ENCODE assay signal across 28 cellular contexts in genomic region chr11:15795378-15795777, GRCh38.
"Had no signal": no experiment of that assay in that cellular context is flagged by ENCODE, and none has a peak within 500 bp of the region (broad histone marks: within the 10 kb centered on the region; RNA-seq: fewer than 3 reads in every experiment).

No MANE protein-coding gene starts in this region.

- ATAC-seq: activated CD8-positive, alpha-beta T cell treated with anti-CD3 and anti-CD28 coated beads, Interleukin-2, amount 10 ng/mL, durations not matched to agents 7 days and 5 days; K562; Panc1; Right ventricle myocardium inferior; T-cell had no signal

- H3K27ac ChIP-seq: brain microvascular endothelial cell, cardiac muscle cell, SK-N-MC had no signal

- H3K36me3 ChIP-seq: brain microvascular endothelial cell, cardiac muscle cell had no signal

- DNase-seq: activated B cell treated with CpG ODN at 0.5 μM for 24 hours; activated CD4-positive, alpha-beta T cell treated with anti-CD3 and anti-CD28 coated beads for 1 hour; activated CD4-positive, alpha-beta T cell treated with anti-CD3 and anti-CD28 coated beads, Interleukin-2, amount 50 U/mL, for 1 hour; activated CD8-positive, alpha-beta memory T cell treated with anti-CD3 and anti-CD28 coated beads, Interleukin-2, amount 50 U/mL, for 48 hours; activated CD8-positive, alpha-beta T cell treated with anti-CD3 and anti-CD28 coated beads, Interleukin-2, amount 10 ng/mL, durations not matched to agents 7 days and 5 days; activated gamma-delta T cell; activated naive CD4-positive, alpha-beta T cell treated with anti-CD3 and anti-CD28 coated beads, Interleukin-2, amount 10 ng/mL, durations not matched to agents 7 days and 5 days; activated naive CD8-positive, alpha-beta T cell treated with anti-CD3 and anti-CD28 coated beads for 36 hours; activated T-cell treated with anti-CD3 and anti-CD28 coated beads, Interleukin-2, amount 50 U/mL, for 1 hour; brain microvascular endothelial cell; Karpas-422; NCI-H1048; NCI-H1930; NCI-H2171; NCI-H226; NCI-H510A treated with DMSO at 0.1 percent for 48 hours; NCI-H69; NK-92 treated with Interleukin-12 subunit alpha and Interleukin-12 subunit beta, amount 100 ng/mL, for 24 hours; OCI-M1; RPMI8226; T-cell; T-helper 2 cell; T1000 had no signal

- H3K4me3 ChIP-seq: cardiac muscle cell, K562, SK-N-MC had no signal

- H3K27me3 ChIP-seq: brain microvascular endothelial cell, cardiac muscle cell had no signal
